ENCODE assay signal across 19 cellular contexts in genomic region chr20:1648101-1648500, GRCh38. TPM values are rescaled to one million over a fixed set of nuclear protein-coding genes. Genes with fewer than 3 reads are reported as not detected.
A peak's percentile ranks its signal among the peaks of the same experiment; 100 is the strongest.
DNase-seq lines count a peak whose midpoint lies in the region; ATAC-seq and TF ChIP-seq lines count a peak whose summit lies in the region.
"Had no signal": no experiment of that assay in that cellular context is flagged by ENCODE, and none has a peak within 500 bp of the region (broad histone marks: within the 10 kb centered on the region; RNA-seq: fewer than 3 reads in every experiment).

No MANE protein-coding gene starts in this region.

- intact Hi-C loops in activated naive CD4-positive, alpha-beta T cell treated with anti-CD3 and anti-CD28 coated beads for 36 hours (cut with micrococcal nuclease), result loop anchor here (5.0 kb wide), 1 partner anchor 61 kb away; no protein-coding TSS in a partner anchor

- peaks cover 50% of the 10 kb centered on the region for H3K36me3 Mint-ChIP-seq in activated naive CD4-positive, alpha-beta T cell treated with anti-CD3 and anti-CD28 coated beads for 36 hours (ENCODE audit: low read depth)
- H3K36me3 Mint-ChIP-seq in activated naive CD8-positive, alpha-beta T cell, result peaks cover 10% of the 10 kb centered on the region

- ATAC-seq in stimulated activated naive CD8-positive, alpha-beta T cell treated with anti-CD3 and anti-CD28 coated beads, Interleukin-15, Interleukin-2, amounts not matched to agents 100 U/mL and 50 U/mL, for 24 hours, result peak; percentile 68
- ATAC-seq: HCT116 had no signal

- peak overlapping the region; percentile 62 for H3K27ac Mint-ChIP-seq in activated naive CD4-positive, alpha-beta T cell treated with anti-CD3 and anti-CD28 coated beads for 36 hours
- H3K27ac Mint-ChIP-seq in activated naive CD8-positive, alpha-beta T cell, result peak overlapping the region; percentile 89
- H3K27ac Mint-ChIP-seq: B cell, IgD-negative memory B cell had no signal

- H3K4me3 Mint-ChIP-seq in activated naive CD4-positive, alpha-beta T cell treated with anti-CD3 and anti-CD28 coated beads for 36 hours, result no peak overlapping the region
- peak overlapping the region; percentile 35 for H3K4me3 Mint-ChIP-seq in activated naive CD8-positive, alpha-beta T cell
- H3K4me3 Mint-ChIP-seq: B cell, IgD-negative memory B cell had no signal

- H3K9me3 Mint-ChIP-seq in activated naive CD4-positive, alpha-beta T cell treated with anti-CD3 and anti-CD28 coated beads for 36 hours, result no peaks in the 10 kb centered on the region
- no peaks in the 10 kb centered on the region for H3K9me3 Mint-ChIP-seq in activated naive CD8-positive, alpha-beta T cell (ENCODE audit: low read depth)

- no peak for TF ChIP-seq CTCF in GM13976 (IDR thresholded peaks at IDR 0.05; ENCODE audit: borderline replicate concordance, control extremely low read depth, extremely low read depth, insufficient read depth, missing control alignments)

- H3K4me1 Mint-ChIP-seq in activated naive CD4-positive, alpha-beta T cell treated with anti-CD3 and anti-CD28 coated beads for 36 hours (ENCODE audit: low read depth), result peaks cover 80% of the 10 kb centered on the region
- peaks cover 75% of the 10 kb centered on the region for H3K4me1 Mint-ChIP-seq in activated naive CD8-positive, alpha-beta T cell (ENCODE audit: low read depth)

- peak; percentile 22 for DNase-seq in activated naive CD4-positive, alpha-beta T cell treated with anti-CD3 and anti-CD28 coated beads for 36 hours
- DNase-seq in activated naive CD4-positive, alpha-beta T cell treated with Interleukin-2 at 50 U/mL for 16 hours, result no peak
- DNase-seq in M059J (ENCODE audit: low read depth) (peak; percentile 54), GM13976 (ENCODE audit: low spot score) (no peak), glomerular visceral epithelial cell (ENCODE audit: extremely low spot score) (no peak), cortex of kidney (lab: John Stamatoyannopoulos, UW) (no peak)
- no peak for DNase-seq in stimulated activated naive CD8-positive, alpha-beta T cell treated with anti-CD3 and anti-CD28 coated beads, Interleukin-15, Interleukin-2, amounts not matched to agents 100 U/mL and 50 U/mL, for 24 hours
- DNase-seq: COR-L47, NCI-H1417, NCI-H1930, NCI-H2171 treated with DMSO at 0.1 percent for 48 hours, NCI-H510A, NCI-H82, SIG-M5 had no signal

- H3K27me3 Mint-ChIP-seq in activated naive CD4-positive, alpha-beta T cell treated with anti-CD3 and anti-CD28 coated beads for 36 hours (ENCODE audit: low read depth), result no peaks in the 10 kb centered on the region
- H3K27me3 Mint-ChIP-seq in activated naive CD8-positive, alpha-beta T cell, result no peaks in the 10 kb centered on the region

- CTCF ChIA-PET in activated naive CD4-positive, alpha-beta T cell treated with anti-CD3 and anti-CD28 coated beads for 36 hours (lab: Charles Lee), result interaction anchor here (0.9 to 1.6 kb wide), 4 partner anchors 8 to 144 kb away, joined by 3 to 5 read pairs (median 4); no protein-coding TSS in a partner anchor

- in situ Hi-C loops in GM13976 (cut with MboI; ENCODE audit: low sequenced_read_pairs, unreplicated experiment), result no loop called here

RNA-seq across cellular contexts. Expression of gene SIRPG, which starts 9.5 kb away (rescaled TPM):
- 10 to 100 TPM; 35.9 to 36.3 TPM for total RNA-seq in activated naive CD4-positive, alpha-beta T cell treated with anti-CD3 and anti-CD28 coated beads for 36 hours
- total RNA-seq in M059J (2014; rRNA removed; shearing (Covaris generic)), result 0.89 TPM in 1 of 2 replicates, not detected in the other
- total RNA-seq: B cell, LHCN-M2 had no signal

RNA-seq across cellular contexts. Expression of gene SIRPB1, which starts 28.3 kb away (rescaled TPM):
- total RNA-seq in activated naive CD4-positive, alpha-beta T cell treated with anti-CD3 and anti-CD28 coated beads for 36 hours, result 1 to 10 TPM; 1.4 to 2.0 TPM
- total RNA-seq in M059J (2014; rRNA removed; shearing (Covaris generic)), result 4.2 and 6.8 TPM in 2 replicates

Comparison
In these comparisons a context has a peak if more than half of its experiments do, and no peak if none do; other contexts are left out.
1. DNase-seq: peak in activated naive CD4-positive, alpha-beta T cell treated with anti-CD3 and anti-CD28 coated beads for 36 hours (single experiment) and M059J (single experiment); none in activated naive CD4-positive, alpha-beta T cell treated with Interleukin-2 at 50 U/mL for 16 hours (single experiment), stimulated activated naive CD8-positive, alpha-beta T cell treated with anti-CD3 and anti-CD28 coated beads, Interleukin-15, Interleukin-2, amounts not matched to agents 100 U/mL and 50 U/mL, for 24 hours (single experiment), GM13976 (single experiment), glomerular visceral epithelial cell (single experiment) and cortex of kidney (single experiment).
2. RNA of gene SIRPG, which starts 9.5 kb away (total RNA-seq): 35.9 to 36.3 TPM in activated naive CD4-positive, alpha-beta T cell treated with anti-CD3 and anti-CD28 coated beads for 36 hours; 0.89 TPM in M059J; every median in the first group is over 10 times any median in the second.